ENCODE assay signal across 8 cellular contexts in the genomic region with DNA sequence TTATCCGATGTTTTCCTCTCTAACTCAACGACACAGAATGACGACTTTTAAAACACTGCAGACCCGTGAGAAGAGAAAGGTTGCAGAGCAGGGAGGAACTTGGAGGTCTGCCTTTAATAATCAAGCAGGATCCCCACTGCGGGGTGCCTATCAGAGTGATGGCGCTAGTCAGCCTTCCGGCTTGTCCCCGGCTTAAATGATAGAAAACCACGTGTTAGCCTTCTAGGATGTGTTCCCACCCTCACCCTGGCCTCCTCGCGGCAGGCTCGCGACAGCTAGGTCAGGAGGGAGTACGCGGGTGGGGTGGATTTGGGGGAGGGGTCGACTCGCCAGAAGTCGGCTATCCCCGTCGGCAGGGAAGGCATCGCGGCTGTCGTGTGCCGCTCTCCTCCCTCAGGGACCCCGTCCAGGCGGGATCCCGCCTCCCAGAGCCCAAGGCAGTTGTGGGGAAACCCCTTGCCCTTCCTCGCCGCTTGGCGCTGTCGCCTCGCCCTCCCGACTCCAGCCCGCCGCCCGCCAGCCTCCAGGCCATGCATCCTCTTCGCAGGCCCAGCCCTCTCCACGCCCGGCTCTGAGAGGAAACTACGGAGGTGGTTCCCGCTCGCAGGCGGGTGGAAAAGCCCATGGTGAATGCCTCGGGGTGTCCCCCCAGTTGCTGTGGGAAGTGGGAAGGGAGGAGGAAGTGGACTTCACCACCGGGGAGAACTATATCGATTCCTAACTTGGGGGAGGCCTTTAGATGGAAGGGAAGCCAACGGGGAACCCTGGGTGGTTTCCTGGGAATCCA. TPM values are rescaled to one million over a fixed set of nuclear protein-coding genes. Genes with fewer than 3 reads are reported as not detected.
DNase-seq lines count a peak whose midpoint lies in the region; ATAC-seq, FAIRE-seq and TF ChIP-seq lines count a peak whose summit lies in the region.

No MANE protein-coding gene starts in this region.

- H3K36me3 ChIP-seq in WERI-Rb-1 = peaks cover 18% of the 10 kb centered on the region
- no peaks in the 10 kb centered on the region for H3K36me3 ChIP-seq in bronchial epithelial cell (ENCODE audit: control insufficient read depth, insufficient read depth, low read length)

- no peaks in the 10 kb centered on the region for H3K9me3 ChIP-seq in WERI-Rb-1 (ENCODE audit: severe bottlenecking)

- ATAC-seq in GM18511 (IDR thresholded peaks at IDR 0.05; ENCODE audit: unreplicated experiment) (peak; percentile 33), HG03066 (IDR thresholded peaks at IDR 0.05; ENCODE audit: low read depth, unreplicated experiment) (peak; percentile 29)

- H3K4me3 ChIP-seq in WERI-Rb-1 (ENCODE audit: low read depth, low read length) (peak overlapping the region; percentile 70), bronchial epithelial cell (ENCODE audit: low read depth, low read length) (peak overlapping the region; percentile 98)

- no peak for FAIRE-seq in bronchial epithelial cell (lab: Jason Lieb, UNC)

- no peaks in the 10 kb centered on the region for H3K27me3 ChIP-seq in WERI-Rb-1 (ENCODE audit: insufficient read depth, low read depth, severe bottlenecking)
- no peaks in the 10 kb centered on the region for H3K27me3 ChIP-seq in bronchial epithelial cell (ENCODE audit: control insufficient read depth, insufficient read depth, low read length)

- H3K27ac ChIP-seq in 22Rv1 = peak overlapping the region; percentile 93
- H3K27ac ChIP-seq in WERI-Rb-1 = peak overlapping the region; percentile 100

- DNase-seq in NCI-H2171 (lab: John Stamatoyannopoulos, UW) (peak; percentile 83), WERI-Rb-1 (peak; percentile 92), bronchial epithelial cell (ENCODE audit: low read depth) (peak; percentile 57), islet precursor cell (peak; percentile 91)
- DNase-seq in stimulated activated CD4-positive, alpha-beta T cell treated with anti-CD3 and anti-CD28 coated beads, Interleukin-12 subunit alpha, Interleukin-12 subunit beta, amount 100 ng/mL, for 48 hours (ENCODE audit: low read depth in 2 of 3, low spot score in 1 of 3) = peak; percentile 44 to 71 (median 66)

- TF ChIP-seq CTCF in 22Rv1 (IDR thresholded peaks at IDR 0.05) (peak; percentile 20; the same call in 1 of the 2 replicates), WERI-Rb-1 (IDR thresholded peaks at IDR 0.05; ENCODE audit: low read depth, low read length) (no peak), bronchial epithelial cell (IDR thresholded peaks at IDR 0.05; ENCODE audit: insufficient read depth, low read length, severe bottlenecking) (no peak)

RNA-seq across cellular contexts. Expression of a gene that starts 1.1 kb away (rescaled TPM):
- 17.9 and 18.3 TPM in 2 replicates for total RNA-seq in bronchial epithelial cell

RNA-seq across cellular contexts. Expression of a gene that starts 53.0 kb away (rescaled TPM):
- total RNA-seq in bronchial epithelial cell = under 0.01 and 0.26 TPM in 2 replicates

Comparison
In these comparisons a context has a peak if more than half of its experiments do, and no peak if none do; other contexts are left out.
1. Peak in every context shown above with its lines: DNase-seq, ATAC-seq, H3K4me3 ChIP-seq and H3K27ac ChIP-seq.